Comparison of ENCODE assay signal across 12 cellular contexts in the genomic region with DNA sequence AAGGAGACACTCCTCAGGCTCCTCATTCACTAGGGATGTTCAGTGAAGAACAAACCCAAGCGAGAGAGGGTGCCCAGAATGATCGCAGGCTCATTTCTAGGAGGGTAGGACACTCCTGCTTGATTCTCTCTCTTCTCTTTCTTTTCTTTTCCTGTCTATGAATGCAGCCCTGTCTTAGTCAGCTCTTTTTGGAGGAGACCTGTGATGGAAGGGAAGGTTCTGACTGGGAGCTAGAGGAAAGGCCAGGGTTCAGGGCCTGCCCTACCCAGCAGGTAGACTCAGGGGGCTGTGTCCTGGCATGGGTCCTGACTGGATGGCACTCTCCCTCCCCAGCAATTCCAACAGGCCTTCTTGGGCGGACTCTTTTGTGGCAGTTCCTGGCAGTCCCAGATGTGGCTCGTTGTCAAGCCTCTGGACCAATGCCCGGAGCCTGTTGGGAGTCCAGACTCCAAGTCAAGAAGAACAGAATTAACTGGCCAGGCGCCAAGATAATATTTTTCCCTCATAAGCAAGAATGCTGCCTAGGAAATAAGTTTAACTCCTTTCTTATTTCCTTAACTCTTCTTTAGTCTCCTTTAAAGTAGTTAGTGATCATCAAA.
DNase-seq lines count a peak whose midpoint lies in the region; ATAC-seq and TF ChIP-seq lines count a peak whose summit lies in the region.
"Had no signal": no experiment of that assay in that cellular context is flagged by ENCODE, and none has a peak within 500 bp of the region (broad histone marks: within the 10 kb centered on the region; RNA-seq: fewer than 3 reads in every experiment).

No MANE protein-coding gene starts in this region.

- no peaks in the 10 kb centered on the region for H3K9me3 ChIP-seq in lung (ENCODE audit: control insufficient read depth in 2 of 2, insufficient read depth in 1 of 2, low read length in 1 of 2)
- H3K9me3 ChIP-seq in upper lobe of right lung = no peaks in the 10 kb centered on the region

- no peak for TF ChIP-seq CTCF in lung (IDR thresholded peaks at IDR 0.05; ENCODE audit: control extremely low read depth, extremely low read depth)
- TF ChIP-seq CTCF in upper lobe of right lung (IDR thresholded peaks at IDR 0.05) = no peak

- DNase-seq in NCI-H2227 (lab: John Stamatoyannopoulos, UW; ENCODE audit: unreplicated experiment) (peak; percentile 35), NCI-H2227 treated with DMSO at 0.1 percent for 48 hours (lab: John Stamatoyannopoulos, UW) (no peak), cortex of kidney (lab: John Stamatoyannopoulos, UW) (peak; percentile 1), lung (ENCODE audit: low spot score) (peak; percentile 76), upper lobe of right lung (peak; percentile 77), immature natural killer cell (no peak)
- DNase-seq: activated T-cell treated with anti-CD3 and anti-CD28 coated beads, Interleukin-2, amount 50 U/mL, for 72 hours; NCI-H187 treated with DMSO at 0.1 percent for 48 hours; nephron progenitor cell; T-helper 17 cell had no signal

- H3K36me3 ChIP-seq in lung (ENCODE audit: control insufficient read depth in 2 of 2, insufficient read depth in 2 of 2, low read length in 2 of 2) (no peaks in the 10 kb centered on the region), upper lobe of right lung (no peaks in the 10 kb centered on the region)

- H3K4me1 ChIP-seq in lung (ENCODE audit: control insufficient read depth in 2 of 2, insufficient read depth in 2 of 2, low read length in 2 of 2) (peaks cover 2 to 4% of the 10 kb centered on the region in 2 donors), upper lobe of right lung (no peaks in the 10 kb centered on the region)

- peaks cover 0 to 8% (median 3%) of the 10 kb centered on the region in 3 donors for H3K27me3 Mint-ChIP-seq in immature natural killer cell (ENCODE audit: low read depth in 3 of 3)

- H3K9me3 Mint-ChIP-seq in immature natural killer cell = peaks cover 0 to 1% (median 0%) of the 10 kb centered on the region in 6 donors
- H3K9me3 Mint-ChIP-seq: activated T-cell treated with anti-CD3 and anti-CD28 coated beads, Interleukin-2, amount 50 U/mL, for 72 hours had no signal

- no peak overlapping the region for H3K27ac Mint-ChIP-seq in immature natural killer cell
- H3K27ac Mint-ChIP-seq: activated T-cell treated with anti-CD3 and anti-CD28 coated beads, Interleukin-2, amount 50 U/mL, for 72 hours; nephron progenitor cell; T-helper 17 cell had no signal

- no peaks in the 10 kb centered on the region for H3K27me3 ChIP-seq in lung (ENCODE audit: control insufficient read depth, insufficient read depth)
- no peaks in the 10 kb centered on the region for H3K27me3 ChIP-seq in upper lobe of right lung

- H3K4me3 ChIP-seq in lung (no peak overlapping the region), upper lobe of right lung (no peak overlapping the region)

- WGBS in lung, 2 donors = 47 to 85% methylated on average over 6 of the region's 6 CpGs

- H3K36me3 Mint-ChIP-seq in immature natural killer cell = no peaks in the 10 kb centered on the region

- H3K27ac ChIP-seq in lung (ENCODE audit: low read depth in 1 of 2, low read length in 1 of 2) (no peak overlapping the region), upper lobe of right lung (no peak overlapping the region)

- intact Hi-C loops in upper lobe of right lung (cut with DNase I) = no loop called here

- no peak overlapping the region for H3K4me3 Mint-ChIP-seq in immature natural killer cell
- H3K4me3 Mint-ChIP-seq: activated T-cell treated with anti-CD3 and anti-CD28 coated beads, Interleukin-2, amount 50 U/mL, for 72 hours; nephron progenitor cell; T-helper 17 cell had no signal

- H3K4me1 Mint-ChIP-seq in immature natural killer cell = peaks cover 2 to 5% of the 10 kb centered on the region in 2 donors

- ATAC-seq in lung (ENCODE audit: insufficient read depth, low FRiP score) (no peak), upper lobe of right lung (peak; percentile 53), GM21717 (IDR thresholded peaks at IDR 0.05; ENCODE audit: unreplicated experiment) (no peak), HG02588 (IDR thresholded peaks at IDR 0.05; ENCODE audit: unreplicated experiment) (no peak)
- ATAC-seq: activated T-cell treated with anti-CD3 and anti-CD28 coated beads, Interleukin-2, amount 50 U/mL, for 72 hours; T-helper 17 cell had no signal

Comparison
In these comparisons a context has a peak if more than half of its experiments do, and no peak if none do; other contexts are left out.
1. DNase-seq: peak in NCI-H2227 (single experiment), cortex of kidney (single experiment), lung (single experiment) and upper lobe of right lung (single experiment); none in NCI-H2227 treated with DMSO at 0.1 percent for 48 hours (single experiment) and immature natural killer cell (0 of 3).